ENCODE assay signal across 19 cellular contexts in the genomic region with DNA sequence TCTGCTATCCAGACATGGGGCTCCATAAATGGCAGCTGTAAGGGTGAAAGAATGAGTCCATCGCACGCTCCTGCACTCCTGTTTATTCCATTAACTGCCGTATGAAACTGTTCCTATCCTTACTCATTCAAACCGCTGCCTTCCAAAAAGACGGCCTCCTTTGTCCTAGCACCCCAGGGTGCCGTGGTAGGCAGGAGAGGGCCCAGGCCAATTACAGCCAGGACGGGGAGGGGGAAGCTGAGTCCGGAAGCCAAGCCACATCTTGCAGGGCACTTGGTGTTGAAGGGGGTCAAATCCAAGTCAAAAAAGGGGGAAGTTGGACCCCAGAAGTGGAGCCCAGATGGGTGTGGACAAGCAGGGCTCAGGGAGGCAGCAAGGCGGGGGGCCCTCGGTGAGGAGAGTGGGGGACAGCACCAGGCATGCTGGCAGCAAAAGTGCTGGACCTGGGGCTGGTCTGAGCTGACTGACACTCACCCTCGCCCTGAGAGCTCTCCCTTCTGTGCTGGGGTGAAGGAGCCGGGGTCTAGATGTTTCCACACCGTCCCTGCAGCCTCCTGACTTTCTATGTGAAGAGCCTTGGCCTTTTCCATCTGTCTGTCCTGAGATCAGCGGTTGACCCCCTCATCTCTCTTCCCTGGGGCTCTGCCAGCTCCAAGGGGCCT.
DNase-seq lines count a peak whose midpoint lies in the region; ATAC-seq and TF ChIP-seq lines count a peak whose summit lies in the region.
"Had no signal": no experiment of that assay in that cellular context is flagged by ENCODE, and none has a peak within 500 bp of the region (broad histone marks: within the 10 kb centered on the region; RNA-seq: fewer than 3 reads in every experiment).

No MANE protein-coding gene starts in this region.

- no peak overlapping the region for H3K4me3 ChIP-seq in sigmoid colon
- H3K4me3 ChIP-seq: ovary, testis had no signal

- no peak overlapping the region for H3K27ac ChIP-seq in sigmoid colon
- H3K27ac ChIP-seq: ovary, testis, VCaP had no signal

- peaks cover 23% of the 10 kb centered on the region for H3K4me1 Mint-ChIP-seq in brain
- H3K4me1 Mint-ChIP-seq: activated CD4-positive, alpha-beta memory T cell treated with anti-CD3 and anti-CD28 coated beads, Interleukin-2, amount 10 ng/mL, durations not matched to agents 7 days and 5 days had no signal

- H3K4me1 ChIP-seq in sigmoid colon: no peaks in the 10 kb centered on the region
- H3K4me1 ChIP-seq: Caco-2, testis had no signal

- no peak for ATAC-seq in GM19455 (IDR thresholded peaks at IDR 0.05; ENCODE audit: unreplicated experiment)
- ATAC-seq: activated naive CD4-positive, alpha-beta T cell treated with anti-CD3 and anti-CD28 coated beads, Interleukin-2, amount 50 U/mL, for 72 hours; activated T-cell treated with anti-CD3 and anti-CD28 coated beads, Interleukin-2, amount 50 U/mL, for 4 hours had no signal

- no peaks in the 10 kb centered on the region for H3K36me3 ChIP-seq in sigmoid colon
- H3K36me3 ChIP-seq: ovary had no signal

- peaks cover 0 to 17% (median 7%) of the 10 kb centered on the region in 5 experiments for H3K9me3 Mint-ChIP-seq in brain
- H3K9me3 Mint-ChIP-seq: activated CD4-positive, alpha-beta memory T cell treated with anti-CD3 and anti-CD28 coated beads, Interleukin-2, amount 10 ng/mL, durations not matched to agents 7 days and 5 days; activated naive CD4-positive, alpha-beta T cell treated with anti-CD3 and anti-CD28 coated beads, Interleukin-2, amount 50 U/mL, for 72 hours; activated T-cell treated with anti-CD3 and anti-CD28 coated beads, Interleukin-2, amount 50 U/mL, for 4 hours had no signal

- no peaks in the 10 kb centered on the region for H3K27me3 ChIP-seq in sigmoid colon
- H3K27me3 ChIP-seq: ovary, testis had no signal

- TF ChIP-seq EP300 in sigmoid colon (IDR thresholded peaks at IDR 0.05): no peak

- peak; percentile 16 for DNase-seq in NCI-H69 (lab: John Stamatoyannopoulos, UW)
- DNase-seq in iPS-NIHi11 (ENCODE audit: low spot score): peak; percentile 63
- peak; percentile 34 for DNase-seq in sigmoid colon
- DNase-seq in activated CD4-positive, CD25-positive, alpha-beta regulatory T cell (lab: John Stamatoyannopoulos, UW): no peak
- DNase-seq in NCI-H82 treated with DMSO at 0.1 percent for 48 hours (lab: John Stamatoyannopoulos, UW; ENCODE audit: unreplicated experiment): no peak
- DNase-seq in NCI-H2171 (lab: John Stamatoyannopoulos, UW): no peak
- DNase-seq: activated CD4-positive, alpha-beta memory T cell treated with anti-CD3 and anti-CD28 coated beads, Interleukin-2, amount 10 ng/mL, durations not matched to agents 7 days and 5 days; activated T-cell treated with anti-CD3 and anti-CD28 coated beads, Interleukin-2, amount 50 U/mL, for 4 hours; Caco-2; Kasumi-1; NCI-H748 treated with DMSO at 0.1 percent for 48 hours; ovary; RPMI8226; SW 1271; testis had no signal

- no peaks in the 10 kb centered on the region for H3K27me3 Mint-ChIP-seq in brain
- H3K27me3 Mint-ChIP-seq: activated CD4-positive, alpha-beta memory T cell treated with anti-CD3 and anti-CD28 coated beads, Interleukin-2, amount 10 ng/mL, durations not matched to agents 7 days and 5 days had no signal

- no peaks in the 10 kb centered on the region for H3K36me3 Mint-ChIP-seq in brain
- H3K36me3 Mint-ChIP-seq: activated naive CD4-positive, alpha-beta T cell treated with anti-CD3 and anti-CD28 coated beads, Interleukin-2, amount 50 U/mL, for 72 hours had no signal

- no peak overlapping the region for H3K4me3 Mint-ChIP-seq in brain
- H3K4me3 Mint-ChIP-seq: activated CD4-positive, alpha-beta memory T cell treated with anti-CD3 and anti-CD28 coated beads, Interleukin-2, amount 10 ng/mL, durations not matched to agents 7 days and 5 days; activated T-cell treated with anti-CD3 and anti-CD28 coated beads, Interleukin-2, amount 50 U/mL, for 4 hours had no signal

- TF ChIP-seq CTCF in brain (conservative IDR thresholded peaks at IDR 0.05) (no peak), sigmoid colon (IDR thresholded peaks at IDR 0.05) (no peak)

- H3K9me3 ChIP-seq in sigmoid colon: no peaks in the 10 kb centered on the region
- H3K9me3 ChIP-seq: Caco-2, ovary, testis had no signal

- 79 to 85% methylated on average over 14 of the region's 14 CpGs for WGBS in sigmoid colon, 2 donors

- intact Hi-C loops in sigmoid colon (cut with DNase I): no loop called here

- no peak for TF ChIP-seq POLR2A in sigmoid colon (IDR thresholded peaks at IDR 0.05)

- H3K27ac Mint-ChIP-seq in brain: peak overlapping the region in 3 of 5 experiments; percentile 62 to 83 (median 83)
- H3K27ac Mint-ChIP-seq: activated CD4-positive, alpha-beta memory T cell treated with anti-CD3 and anti-CD28 coated beads, Interleukin-2, amount 10 ng/mL, durations not matched to agents 7 days and 5 days had no signal

Comparison
In these comparisons a context has a peak if more than half of its experiments do, and no peak if none do; other contexts are left out.
1. DNase-seq: peak in NCI-H69 (single experiment), iPS-NIHi11 (single experiment) and sigmoid colon (single experiment); none in activated CD4-positive, CD25-positive, alpha-beta regulatory T cell (0 of 4), NCI-H82 treated with DMSO at 0.1 percent for 48 hours (single experiment) and NCI-H2171 (single experiment).